Comparison of ENCODE assay signal across 10 cellular contexts in genomic region chr16:46687486-46687885, GRCh38. TPM values are rescaled to one million over a fixed set of nuclear protein-coding genes. Genes with fewer than 3 reads are reported as not detected.
DNase-seq lines count a peak whose midpoint lies in the region; ATAC-seq and TF ChIP-seq lines count a peak whose summit lies in the region.
"Had no signal": no experiment of that assay in that cellular context is flagged by ENCODE, and none has a peak within 500 bp of the region (broad histone marks: within the 10 kb centered on the region; RNA-seq: fewer than 3 reads in every experiment).

No MANE protein-coding gene starts in this region.

- H2AFZ ChIP-seq in neural cell (ENCODE audit: low read depth, low read length): no peak overlapping the region

- H3K9me2 ChIP-seq in neural cell (ENCODE audit: insufficient read depth, low read length): no peaks in the 10 kb centered on the region

- H3K36me3 ChIP-seq in BE2C (peaks cover 16% of the 10 kb centered on the region), HUES64 (ENCODE audit: insufficient read depth, low read length) (peaks cover 25% of the 10 kb centered on the region), neural cell (ENCODE audit: insufficient read depth, low read length) (no peaks in the 10 kb centered on the region)

- H3K4me3 ChIP-seq in BE2C (ENCODE audit: low read depth, low read length) (peak overlapping the region; percentile 89), HUES64 (ENCODE audit: low read length) (peak overlapping the region; percentile 90), dorsolateral prefrontal cortex (peak overlapping the region in 58 of 59 donors; percentile 64 to 100 (median 93)), neural cell (ENCODE audit: low read length) (peak overlapping the region; percentile 77)

- TF ChIP-seq CTCF in BE2C (IDR thresholded peaks at IDR 0.05; ENCODE audit: low read depth, low read length) (no peak), dorsolateral prefrontal cortex (IDR thresholded peaks at IDR 0.05 in 54 of 56, conservative IDR thresholded peaks at IDR 0.05 in 2 of 56; ENCODE audit: low read depth in 1 of 56, partially characterized antibody in 56 of 56) (no peak), neural cell (IDR thresholded peaks at IDR 0.05; ENCODE audit: poor library complexity, severe bottlenecking) (no peak)

- H3K4me1 ChIP-seq in BE2C: no peaks in the 10 kb centered on the region; the same call in 1 of the 2 replicates
- peaks cover 20% of the 10 kb centered on the region; the same call in 1 of the 2 replicates for H3K4me1 ChIP-seq in HUES64 (ENCODE audit: insufficient read depth, low read length)

- H3K9ac ChIP-seq in HUES64 (ENCODE audit: low read depth, low read length) (peak overlapping the region; percentile 92; the same call in 1 of the 2 replicates), neural cell (ENCODE audit: low read length) (peak overlapping the region; percentile 92)

- DNase-seq in BE2C: no peak
- no peak for DNase-seq in dorsolateral prefrontal cortex
- DNase-seq in SW 1271 (lab: John Stamatoyannopoulos, UW): no peak
- no peak for DNase-seq in midbrain (lab: John Stamatoyannopoulos, UW)
- no peak for DNase-seq in NCI-H128 (lab: John Stamatoyannopoulos, UW; ENCODE audit: unreplicated experiment)
- DNase-seq: activated CD8-positive, alpha-beta memory T cell treated with anti-CD3 and anti-CD28 coated beads, Interleukin-2, amount 50 U/mL, for 4 hours; DMS79 treated with DMSO at 0.1 percent for 48 hours had no signal

- no peak for TF ChIP-seq RAD21 in neural cell (conservative IDR thresholded peaks at IDR 0.05)

- H3K9me3 ChIP-seq in BE2C (no peaks in the 10 kb centered on the region), HUES64 (ENCODE audit: insufficient read depth, low read depth, low read length) (no peaks in the 10 kb centered on the region), neural cell (ENCODE audit: low read length) (no peaks in the 10 kb centered on the region)

- H4K20me1 ChIP-seq in neural cell (ENCODE audit: insufficient read depth): no peaks in the 10 kb centered on the region

- no peaks in the 10 kb centered on the region for H3F3A ChIP-seq in neural cell (ENCODE audit: insufficient read depth, low read length, poor library complexity, severe bottlenecking)

- H3K27ac ChIP-seq in HUES64 (ENCODE audit: low read depth, low read length) (no peak overlapping the region), dorsolateral prefrontal cortex (no peak overlapping the region), neural cell (ENCODE audit: low read length) (peak overlapping the region; percentile 90)

- intact Hi-C loops in dorsolateral prefrontal cortex (cut with DNase I): loop anchor here in 1 of 2 donors (5.0 to 10.0 kb wide), 3 partner anchors 107 to 227 kb away; partner anchors contain the start of gene C16orf87

- H3K79me2 ChIP-seq in neural cell (replicated peaks; ENCODE audit: insufficient read depth, low read length): peaks cover 66% of the 10 kb centered on the region

- no peak for TF ChIP-seq EP300 in neural cell (conservative IDR thresholded peaks at IDR 0.05; ENCODE audit: poor library complexity, severe bottlenecking)

- ATAC-seq in GM19324 (IDR thresholded peaks at IDR 0.05; ENCODE audit: low FRiP score, unreplicated experiment): no peak

- H3K27me3 ChIP-seq in BE2C (no peaks in the 10 kb centered on the region), HUES64 (ENCODE audit: insufficient read depth, low read length) (no peaks in the 10 kb centered on the region), dorsolateral prefrontal cortex (no peaks in the 10 kb centered on the region), neural cell (ENCODE audit: insufficient read depth, low read depth, low read length) (no peaks in the 10 kb centered on the region)

- 63% methylated on average over 9 of the region's 9 CpGs for WGBS in HUES64

- peak overlapping the region; percentile 76 for H3K4me2 ChIP-seq in neural cell (ENCODE audit: low read length)

TF ChIP-seq in neural cell, 6 proteins besides CTCF, POLR2A, EP300 and RAD21:
- TF ChIP-seq TAF1 (IDR thresholded peaks at IDR 0.05; ENCODE audit: low read depth) (no peak), SMC3 (conservative IDR thresholded peaks at IDR 0.05; ENCODE audit: poor library complexity) (no peak), POLR2AphosphoS5 (IDR thresholded peaks at IDR 0.05) (no peak), REST (IDR thresholded peaks at IDR 0.05; ENCODE audit: borderline replicate concordance) (no peak), MXI1 (conservative IDR thresholded peaks at IDR 0.05; ENCODE audit: poor library complexity, severe bottlenecking) (no peak), EZH2 (IDR thresholded peaks at IDR 0.05; ENCODE audit: borderline replicate concordance, insufficient read depth, low read length, poor library complexity, severe bottlenecking) (no peak)

RNA-seq across cellular contexts. Expression of gene VPS35, which starts 1.5 kb away (rescaled TPM):
- polyA plus RNA-seq in BE2C (2012; ENCODE audit: insufficient read depth, insufficient read length, low read depth): 39.3 TPM
- 43.8 TPM for polyA plus RNA-seq in HUES64 (2013, experiment 1 of 2)
- 43.1 TPM for polyA plus RNA-seq in HUES64 (2013, experiment 2 of 2)
- 100 to 1,000 TPM in 99 of 120 experiments, 10 to 100 TPM in 21; 54.2 to 181 (median 128) TPM for total RNA-seq in dorsolateral prefrontal cortex
- 155 and 157 TPM in 2 replicates for polyA plus RNA-seq in neural cell
- 214 and 215 TPM in 2 replicates for polyA minus RNA-seq in neural cell

RNA-seq across cellular contexts. Expression of gene ORC6, which starts 2.0 kb away (rescaled TPM):
- 8.8 TPM for polyA plus RNA-seq in BE2C (2012; ENCODE audit: insufficient read depth, insufficient read length, low read depth)
- polyA plus RNA-seq in HUES64 (2013, experiment 1 of 2): 58.7 TPM
- polyA plus RNA-seq in HUES64 (2013, experiment 2 of 2): 58.8 TPM
- total RNA-seq in dorsolateral prefrontal cortex: 10 to 100 TPM in 8 of 120 experiments, 1 to 10 TPM in 112; 3.2 to 11.8 (median 7.2) TPM
- 21.2 and 26.8 TPM in 2 replicates for polyA plus RNA-seq in neural cell
- polyA minus RNA-seq in neural cell: 8.8 and 10.8 TPM in 2 replicates
